In the genomic region with DNA sequence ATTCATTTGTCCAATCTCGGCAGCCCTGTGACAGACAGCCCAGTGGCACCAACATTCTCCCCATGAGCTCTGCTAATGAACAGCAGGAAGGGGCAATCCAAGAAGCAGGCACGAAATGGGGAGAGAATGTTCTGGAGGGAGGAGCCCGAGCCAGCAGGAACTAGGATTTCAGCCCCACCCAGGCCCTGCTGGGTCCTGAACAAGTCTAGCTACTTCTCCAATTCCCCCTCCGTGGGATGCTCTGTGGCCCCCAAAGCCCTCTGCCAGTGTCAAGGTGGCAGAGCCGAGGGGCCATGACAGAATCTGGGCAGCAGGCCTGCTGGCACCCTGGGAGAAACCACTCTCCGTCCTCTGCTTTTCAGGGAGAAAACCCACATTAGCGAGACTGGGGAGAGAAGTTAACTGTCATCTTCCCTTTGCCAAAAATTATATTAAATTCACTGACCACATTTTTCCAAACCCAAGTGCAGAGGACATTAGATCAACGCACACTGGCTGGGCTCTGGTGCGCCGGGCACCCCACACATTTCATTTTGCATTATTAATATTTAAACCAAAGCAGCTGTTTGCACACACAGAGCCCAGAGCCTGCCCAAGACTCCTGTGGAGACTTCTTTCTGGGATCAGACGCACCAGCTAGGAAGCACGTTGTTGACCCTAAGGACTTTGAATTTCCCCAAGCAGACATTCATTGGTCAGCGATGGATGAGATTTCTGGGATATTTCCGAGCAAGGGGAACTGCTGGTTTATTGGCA, we compare ENCODE assay signal across 12 cellular contexts.
DNase-seq lines count a peak whose midpoint lies in the region; ATAC-seq and TF ChIP-seq lines count a peak whose summit lies in the region.
"Had no signal": no experiment of that assay in that cellular context is flagged by ENCODE, and none has a peak within 500 bp of the region (broad histone marks: within the 10 kb centered on the region; RNA-seq: fewer than 3 reads in every experiment).

No MANE protein-coding gene starts in this region.

- peaks cover 82% of the 10 kb centered on the region for H3K4me1 Mint-ChIP-seq in nephron
- H3K4me1 Mint-ChIP-seq: activated naive CD8-positive, alpha-beta T cell treated with anti-CD3 and anti-CD28 coated beads, Interleukin-2, amount 10 ng/mL, durations not matched to agents 7 days and 5 days had no signal

- peaks cover 43 to 56% (median 52%) of the 10 kb centered on the region in 4 donors for H3K4me1 ChIP-seq in transverse colon

- TF ChIP-seq EP300 in transverse colon (IDR thresholded peaks at IDR 0.05; ENCODE audit: low read depth), result no peak

- peak overlapping the region; percentile 69 to 98 (median 80) for H3K27ac Mint-ChIP-seq in nephron
- H3K27ac Mint-ChIP-seq: activated naive CD8-positive, alpha-beta T cell treated with anti-CD3 and anti-CD28 coated beads, Interleukin-2, amount 10 ng/mL, durations not matched to agents 7 days and 5 days had no signal

- H3K27ac ChIP-seq in SK-N-MC (peak overlapping the region; percentile 87; the same call in 1 of the 2 replicates), transverse colon (peak overlapping the region; percentile 67 to 82 (median 75))

- H3K36me3 Mint-ChIP-seq in nephron (ENCODE audit: low read depth), result no peaks in the 10 kb centered on the region
- H3K36me3 Mint-ChIP-seq: activated naive CD8-positive, alpha-beta T cell treated with anti-CD3 and anti-CD28 coated beads, Interleukin-2, amount 10 ng/mL, durations not matched to agents 7 days and 5 days had no signal

- H3K36me3 ChIP-seq in SK-N-MC (ENCODE audit: insufficient read depth, low read length) (no peaks in the 10 kb centered on the region), transverse colon (no peaks in the 10 kb centered on the region)

- no peak overlapping the region for H3K9ac ChIP-seq in SK-N-MC (ENCODE audit: insufficient read length)

- no peak for TF ChIP-seq POLR2A in transverse colon (IDR thresholded peaks at IDR 0.05)

- no peak overlapping the region for H3K4me3 Mint-ChIP-seq in nephron
- H3K4me3 Mint-ChIP-seq: activated naive CD8-positive, alpha-beta T cell treated with anti-CD3 and anti-CD28 coated beads, Interleukin-2, amount 10 ng/mL, durations not matched to agents 7 days and 5 days had no signal

- H3K9me3 ChIP-seq in SK-N-MC (ENCODE audit: low read depth, low read length) (no peaks in the 10 kb centered on the region), transverse colon (no peaks in the 10 kb centered on the region)

- TF ChIP-seq CTCF in fibroblast of the aortic adventitia (IDR thresholded peaks at IDR 0.05; ENCODE audit: insufficient read depth, low read length) (no peak), nephron (IDR thresholded peaks at IDR 0.05; ENCODE audit: unreplicated experiment in 3 of 3) (no peak), transverse colon (IDR thresholded peaks at IDR 0.05) (no peak), omental fat pad (IDR thresholded peaks at IDR 0.05) (no peak)

- 46 to 60% methylated on average over 2 to 14 of the region's 14 CpGs for WGBS in transverse colon (ENCODE audit: low coverage in 1 of 2), 2 donors

- no peak for ATAC-seq in HG03280 (IDR thresholded peaks at IDR 0.05; ENCODE audit: unreplicated experiment)
- no peak for ATAC-seq in HG03159 (IDR thresholded peaks at IDR 0.05; ENCODE audit: unreplicated experiment)
- ATAC-seq in omental fat pad (ENCODE audit: low FRiP score), result no peak

- intact Hi-C loops in transverse colon (cut with DNase I; ENCODE audit: low total_unique reads), result loop anchor here (5.0 kb wide), 1 partner anchor 80 kb away; the partner anchor contains the start of gene PKDCC

- H3K9me3 Mint-ChIP-seq in nephron, result no peaks in the 10 kb centered on the region
- H3K9me3 Mint-ChIP-seq: activated naive CD8-positive, alpha-beta T cell treated with anti-CD3 and anti-CD28 coated beads, Interleukin-2, amount 10 ng/mL, durations not matched to agents 7 days and 5 days had no signal

- in situ Hi-C loops in transverse colon (cut with MboI; ENCODE audit: low pct_ligation_motif_present in 1 of 4, low pct_unique_long_range_greater_than_20kb in 1 of 4, low sequenced_read_pairs in 3 of 4), result no loop called here

- no peak for DNase-seq in SK-N-MC (ENCODE audit: low read depth, low spot score)
- DNase-seq in fibroblast of the aortic adventitia (ENCODE audit: low read depth), result peak; percentile 62
- peak; percentile 50 for DNase-seq in transverse colon
- DNase-seq in omental fat pad (ENCODE audit: low spot score), result no peak
- DNase-seq in NCI-H748 treated with DMSO at 0.1 percent for 48 hours (lab: John Stamatoyannopoulos, UW), result no peak
- DNase-seq: activated CD4-positive, alpha-beta T cell treated with anti-CD3 and anti-CD28 coated beads, Interleukin-2, amount 50 U/mL, for 1 hour; activated naive CD8-positive, alpha-beta T cell treated with anti-CD3 and anti-CD28 coated beads, Interleukin-2, amount 10 ng/mL, durations not matched to agents 7 days and 5 days; mammary epithelial cell; NCI-H524 had no signal

- H3K27me3 ChIP-seq in transverse colon, result no peaks in the 10 kb centered on the region

- no peaks in the 10 kb centered on the region for H3K27me3 Mint-ChIP-seq in nephron (ENCODE audit: low read depth)

- H3K4me3 ChIP-seq in SK-N-MC, result no peak overlapping the region
- H3K4me3 ChIP-seq in fibroblast of the aortic adventitia (ENCODE audit: low read depth, low read length), result no peak overlapping the region
- no peak overlapping the region for H3K4me3 ChIP-seq in transverse colon

Comparison
In these comparisons a context has a peak if more than half of its experiments do, and no peak if none do; other contexts are left out.
1. DNase-seq: peak in fibroblast of the aortic adventitia (single experiment) and transverse colon (single experiment); none in SK-N-MC (single experiment), omental fat pad (single experiment) and NCI-H748 treated with DMSO at 0.1 percent for 48 hours (single experiment).